Comparison of ENCODE assay signal across 8 cellular contexts in the genomic region with DNA sequence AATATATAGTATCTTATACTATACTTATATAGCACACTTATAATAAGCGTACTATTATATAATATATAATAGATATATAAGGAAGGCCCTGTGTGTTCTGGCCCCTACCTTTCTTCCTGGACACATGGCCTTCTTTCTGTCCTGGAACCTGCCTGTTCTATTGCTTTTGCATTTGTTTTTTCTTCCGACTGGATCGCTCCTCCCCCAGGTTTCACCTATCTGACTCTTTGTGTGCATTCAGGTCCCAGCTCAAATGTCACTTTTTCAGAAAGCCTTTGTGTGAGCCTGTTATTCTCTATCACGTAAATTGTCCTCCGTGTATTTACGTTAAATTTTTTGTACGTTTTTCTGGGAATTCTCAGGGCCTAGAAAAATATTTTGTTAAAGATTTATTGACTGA. TPM values are rescaled to one million over a fixed set of nuclear protein-coding genes. Genes with fewer than 3 reads are reported as not detected.
DNase-seq lines count a peak whose midpoint lies in the region; ATAC-seq and TF ChIP-seq lines count a peak whose summit lies in the region.

No MANE protein-coding gene starts in this region.

- H3K4me1 ChIP-seq in testis: peaks cover 5% of the 10 kb centered on the region

- peak overlapping the region; percentile 92 for H3K4me3 Mint-ChIP-seq in activated CD4-positive, alpha-beta T cell treated with anti-CD3 and anti-CD28 coated beads, Interleukin-2, amount 10 ng/mL, durations not matched to agents 24 days and 14 days
- peak overlapping the region; percentile 87 for H3K4me3 Mint-ChIP-seq in activated CD4-positive, alpha-beta memory T cell treated with anti-CD3 and anti-CD28 coated beads for 36 hours
- H3K4me3 Mint-ChIP-seq in immature natural killer cell: peak overlapping the region; percentile 87 to 98 (median 94)

- WGBS in testis, 2 donors: 6 to 9% methylated on average over 7 of the region's 7 CpGs

- no peaks in the 10 kb centered on the region for H3K36me3 ChIP-seq in testis (ENCODE audit: low read depth, missing control alignments)

- no peak for TF ChIP-seq POLR2A in testis (IDR thresholded peaks at IDR 0.05)

- peaks cover 15% of the 10 kb centered on the region for H3K4me1 Mint-ChIP-seq in activated CD4-positive, alpha-beta T cell treated with anti-CD3 and anti-CD28 coated beads, Interleukin-2, amount 10 ng/mL, durations not matched to agents 24 days and 14 days
- peaks cover 10% of the 10 kb centered on the region for H3K4me1 Mint-ChIP-seq in activated CD4-positive, alpha-beta memory T cell treated with anti-CD3 and anti-CD28 coated beads for 36 hours (ENCODE audit: low read depth)
- H3K4me1 Mint-ChIP-seq in immature natural killer cell: peaks cover 13 to 14% of the 10 kb centered on the region in 2 donors

- peak overlapping the region; percentile 96 to 99 for H3K27ac ChIP-seq in testis

- no peak for DNase-seq in activated CD4-positive, alpha-beta T cell treated with anti-CD3 and anti-CD28 coated beads, Interleukin-2, amount 10 ng/mL, durations not matched to agents 24 days and 14 days
- DNase-seq in activated CD4-positive, alpha-beta T cell treated with anti-CD3 and anti-CD28 coated beads, Interleukin-2, amount 50 U/mL, for 48 hours: no peak
- DNase-seq in activated CD4-positive, alpha-beta memory T cell treated with anti-CD3 and anti-CD28 coated beads for 36 hours: no peak
- DNase-seq in immature natural killer cell (no peak), testis (no peak), HuH-7 (ENCODE audit: low spot score) (no peak)
- no peak for DNase-seq in stimulated activated naive CD4-positive, alpha-beta T cell (lab: John Stamatoyannopoulos, UW)

- H3K9me3 Mint-ChIP-seq in activated CD4-positive, alpha-beta T cell treated with anti-CD3 and anti-CD28 coated beads, Interleukin-2, amount 10 ng/mL, durations not matched to agents 24 days and 14 days: no peaks in the 10 kb centered on the region
- no peaks in the 10 kb centered on the region for H3K9me3 Mint-ChIP-seq in activated CD4-positive, alpha-beta memory T cell treated with anti-CD3 and anti-CD28 coated beads for 36 hours
- no peaks in the 10 kb centered on the region for H3K9me3 Mint-ChIP-seq in immature natural killer cell

- no peak for TF ChIP-seq CTCF in testis (IDR thresholded peaks at IDR 0.05)

- POLR2A ChIA-PET in activated CD4-positive, alpha-beta memory T cell treated with anti-CD3 and anti-CD28 coated beads for 36 hours (lab: Charles Lee): interaction anchor here (0.8 to 1.4 kb wide), 6 partner anchors 20 to 73 kb away, joined by 3 to 6 read pairs (median 4); partner anchors contain the start of genes ARL3 and SFXN2

- ATAC-seq in GM19351 (IDR thresholded peaks at IDR 0.05; ENCODE audit: unreplicated experiment): no peak

- H3K27me3 Mint-ChIP-seq in activated CD4-positive, alpha-beta T cell treated with anti-CD3 and anti-CD28 coated beads, Interleukin-2, amount 10 ng/mL, durations not matched to agents 24 days and 14 days: no peaks in the 10 kb centered on the region
- no peaks in the 10 kb centered on the region for H3K27me3 Mint-ChIP-seq in activated CD4-positive, alpha-beta memory T cell treated with anti-CD3 and anti-CD28 coated beads for 36 hours
- H3K27me3 Mint-ChIP-seq in immature natural killer cell (ENCODE audit: low read depth in 3 of 3): peaks cover 17 to 24% (median 19%) of the 10 kb centered on the region in 3 donors

- H3K36me3 Mint-ChIP-seq in activated CD4-positive, alpha-beta T cell treated with anti-CD3 and anti-CD28 coated beads, Interleukin-2, amount 10 ng/mL, durations not matched to agents 24 days and 14 days (ENCODE audit: low read depth): peaks cover 16% of the 10 kb centered on the region
- peaks cover 13% of the 10 kb centered on the region for H3K36me3 Mint-ChIP-seq in activated CD4-positive, alpha-beta memory T cell treated with anti-CD3 and anti-CD28 coated beads for 36 hours
- H3K36me3 Mint-ChIP-seq in immature natural killer cell: no peaks in the 10 kb centered on the region

- peak overlapping the region; percentile 79 to 81 for H3K4me3 ChIP-seq in testis

- peak overlapping the region; percentile 92 for H3K27ac Mint-ChIP-seq in activated CD4-positive, alpha-beta T cell treated with anti-CD3 and anti-CD28 coated beads, Interleukin-2, amount 10 ng/mL, durations not matched to agents 24 days and 14 days
- peak overlapping the region; percentile 95 for H3K27ac Mint-ChIP-seq in activated CD4-positive, alpha-beta memory T cell treated with anti-CD3 and anti-CD28 coated beads for 36 hours
- peak overlapping the region; percentile 95 to 98 (median 97) for H3K27ac Mint-ChIP-seq in immature natural killer cell

- no peaks in the 10 kb centered on the region for H3K27me3 ChIP-seq in testis

- no peaks in the 10 kb centered on the region for H3K9me3 ChIP-seq in testis

- intact Hi-C loops in activated CD4-positive, alpha-beta T cell treated with anti-CD3 and anti-CD28 coated beads, Interleukin-2, amount 10 ng/mL, durations not matched to agents 24 days and 14 days (cut with micrococcal nuclease): loop anchor here (5.0 to 10.0 kb wide), 3 partner anchors 207 to 726 kb away; partner anchors contain the start of genes CUEDC2, NOLC1 and TAF5
- intact Hi-C loops in activated CD4-positive, alpha-beta memory T cell treated with anti-CD3 and anti-CD28 coated beads for 36 hours (cut with micrococcal nuclease): loop anchor here (5.0 to 10.0 kb wide), 3 partner anchors 399 to 827 kb away; partner anchors contain the start of genes OGA, PITX3 and TAF5
- intact Hi-C loops in testis (cut with DNase I; ENCODE audit: low total_unique reads): loop anchor here (5.0 to 10.0 kb wide), 2 partner anchors 71 to 137 kb away; partner anchors contain the start of genes ACTR1A, ARL3, SFXN2 and SUFU

- CTCF ChIA-PET in activated CD4-positive, alpha-beta memory T cell treated with anti-CD3 and anti-CD28 coated beads for 36 hours (lab: Charles Lee): interaction anchor here (1.2 to 1.8 kb wide), 3 partner anchors 72 to 246 kb away, joined by 3 to 8 read pairs (median 5); partner anchors contain the start of genes ARL3, NFKB2 and SFXN2

RNA-seq across cellular contexts. Expression of gene TRIM8, which starts 2.9 kb away (rescaled TPM):
- total RNA-seq in activated CD4-positive, alpha-beta T cell treated with anti-CD3 and anti-CD28 coated beads, Interleukin-2, amount 10 ng/mL, durations not matched to agents 24 days and 14 days: 85.5 and 85.7 TPM in 2 replicates
- total RNA-seq in activated CD4-positive, alpha-beta memory T cell treated with anti-CD3 and anti-CD28 coated beads for 36 hours: 10 to 100 TPM; 46.8 to 50.3 TPM
- polyA plus RNA-seq in immature natural killer cell (10 to 100 TPM; 30.5 to 78.8 (median 39.2) TPM), testis (ENCODE audit: insufficient read depth, low read depth, low replicate concordance) (69.8 TPM)
- 100 to 1,000 TPM; 114 to 170 TPM for total RNA-seq in testis
